Comparison of ENCODE assay signal across 20 cellular contexts in genomic region chr19:36103842-36104552, GRCh38. TPM values are rescaled to one million over a fixed set of nuclear protein-coding genes. Genes with fewer than 3 reads are reported as not detected.
DNase-seq lines count a peak whose midpoint lies in the region; ATAC-seq and TF ChIP-seq lines count a peak whose summit lies in the region.
"Had no signal": no experiment of that assay in that cellular context is flagged by ENCODE, and none has a peak within 500 bp of the region (broad histone marks: within the 10 kb centered on the region; RNA-seq: fewer than 3 reads in every experiment).

No MANE protein-coding gene starts in this region.

- H3K36me3 Mint-ChIP-seq in activated naive CD8-positive, alpha-beta T cell treated with anti-CD3 and anti-CD28 coated beads for 36 hours = peaks cover 3% of the 10 kb centered on the region

- CTCF ChIA-PET in Panc1 (lab: Charles Lee) = no interaction called here

- DNase-seq in ELR (ENCODE audit: low read depth) (peak; percentile 40), Panc1 (ENCODE audit: low read depth, low spot score) (no peak), NCI-H128 (lab: John Stamatoyannopoulos, UW; ENCODE audit: unreplicated experiment) (no peak)
- no peak for DNase-seq in activated naive CD8-positive, alpha-beta T cell treated with anti-CD3 and anti-CD28 coated beads for 36 hours
- no peak for DNase-seq in effector CD4-positive, alpha-beta T cell
- DNase-seq: activated CD4-positive, alpha-beta T cell treated with anti-CD3 and anti-CD28 coated beads, Interleukin-2, amount 50 U/mL, for 48 hours; activated T-cell treated with anti-CD3 and anti-CD28 coated beads, Interleukin-2, amount 50 U/mL, for 72 hours; central memory CD4-positive, alpha-beta T cell; KG1; lower lobe of right lung; NCI-H1105; NCI-H2171 treated with DMSO at 0.1 percent for 48 hours; posterior cingulate gyrus; T1000; thyroid gland had no signal

- ATAC-seq in Panc1 (peak; percentile 18; the same call in 1 of the 2 replicates), esophagus mucosa (peak; percentile 42)
- ATAC-seq: activated T-cell treated with anti-CD3 and anti-CD28 coated beads, Interleukin-2, amount 50 U/mL, for 72 hours; lower lobe of right lung; stimulated activated effector memory CD8-positive, alpha-beta T cell treated with anti-CD3 and anti-CD28 coated beads, Interleukin-12 subunit alpha, Interleukin-12 subunit beta, amount 100 ng/mL, for 72 hours had no signal

- no TSS peak for BruUV-seq in Panc1 (replicated peaks; lab: Mats Ljungman, UMichigan)

- POLR2A ChIA-PET in Panc1 (lab: Charles Lee) = interaction anchor here (0.6 kb wide), 1 partner anchor 11 kb away, joined by 4 read pairs; the partner anchor contains the start of gene TBCB

- no peaks in the 10 kb centered on the region for H3K9me3 ChIP-seq in Panc1 (ENCODE audit: control insufficient read depth, insufficient read depth, low read depth, low read length)
- H3K9me3 ChIP-seq: BLaER1, lower lobe of right lung, thyroid gland had no signal

- no peaks in the 10 kb centered on the region for H3K27me3 Mint-ChIP-seq in activated naive CD8-positive, alpha-beta T cell treated with anti-CD3 and anti-CD28 coated beads for 36 hours

- H3K27ac Mint-ChIP-seq in activated naive CD8-positive, alpha-beta T cell treated with anti-CD3 and anti-CD28 coated beads for 36 hours = no peak overlapping the region
- H3K27ac Mint-ChIP-seq: activated T-cell treated with anti-CD3 and anti-CD28 coated beads, Interleukin-2, amount 50 U/mL, for 72 hours; stimulated activated effector memory CD8-positive, alpha-beta T cell treated with anti-CD3 and anti-CD28 coated beads, Interleukin-12 subunit alpha, Interleukin-12 subunit beta, amount 100 ng/mL, for 72 hours had no signal

- no peak overlapping the region for H3K4me3 Mint-ChIP-seq in activated naive CD8-positive, alpha-beta T cell treated with anti-CD3 and anti-CD28 coated beads for 36 hours
- H3K4me3 Mint-ChIP-seq: activated T-cell treated with anti-CD3 and anti-CD28 coated beads, Interleukin-2, amount 50 U/mL, for 72 hours; stimulated activated effector memory CD8-positive, alpha-beta T cell treated with anti-CD3 and anti-CD28 coated beads, Interleukin-12 subunit alpha, Interleukin-12 subunit beta, amount 100 ng/mL, for 72 hours had no signal

- TF ChIP-seq CTCF in Panc1 (IDR thresholded peaks at IDR 0.05) = no peak

- intact Hi-C loops in Panc1 (cut with micrococcal nuclease; ENCODE audit: unreplicated experiment) = no loop called here

- H3K4me3 ChIP-seq in Panc1 (ENCODE audit: low read depth in 2 of 2, low read length in 2 of 2) = no peak overlapping the region
- H3K4me3 ChIP-seq: BLaER1, lower lobe of right lung, smooth muscle cell, thyroid gland had no signal

- no peaks in the 10 kb centered on the region for H3K27me3 ChIP-seq in Panc1 (ENCODE audit: control insufficient read depth, insufficient read depth, low read length)
- H3K27me3 ChIP-seq: BLaER1, thyroid gland had no signal

- H3K27ac ChIP-seq in Panc1 (ENCODE audit: low read length) = no peak overlapping the region
- H3K27ac ChIP-seq: BLaER1, lower lobe of right lung, thyroid gland had no signal

- in situ Hi-C loops in Panc1 (cut with HindIII; ENCODE audit: low pct_unique_long_range_greater_than_20kb, low sequenced_read_pairs) = no loop called here

- H3K9me3 Mint-ChIP-seq in activated naive CD8-positive, alpha-beta T cell treated with anti-CD3 and anti-CD28 coated beads for 36 hours = no peaks in the 10 kb centered on the region
- H3K9me3 Mint-ChIP-seq: activated T-cell treated with anti-CD3 and anti-CD28 coated beads, Interleukin-2, amount 50 U/mL, for 72 hours; stimulated activated effector memory CD8-positive, alpha-beta T cell treated with anti-CD3 and anti-CD28 coated beads, Interleukin-12 subunit alpha, Interleukin-12 subunit beta, amount 100 ng/mL, for 72 hours had no signal

- no peaks in the 10 kb centered on the region for H3K4me1 ChIP-seq in Panc1 (ENCODE audit: control insufficient read depth, insufficient read depth, low read length)
- H3K4me1 ChIP-seq: BLaER1, lower lobe of right lung, thyroid gland had no signal

- H3K4me1 Mint-ChIP-seq in activated naive CD8-positive, alpha-beta T cell treated with anti-CD3 and anti-CD28 coated beads for 36 hours = no peaks in the 10 kb centered on the region
- H3K4me1 Mint-ChIP-seq: stimulated activated effector memory CD8-positive, alpha-beta T cell treated with anti-CD3 and anti-CD28 coated beads, Interleukin-12 subunit alpha, Interleukin-12 subunit beta, amount 100 ng/mL, for 72 hours had no signal

- peaks cover 6% of the 10 kb centered on the region; the same call in 1 of the 2 replicates for H3K36me3 ChIP-seq in Panc1 (ENCODE audit: control insufficient read depth, insufficient read depth, low read length)
- H3K36me3 ChIP-seq: lower lobe of right lung, thyroid gland had no signal

RNA-seq across cellular contexts. Expression of gene OVOL3, which starts 6.9 kb away (rescaled TPM):
- total RNA-seq in Panc1 (2021; ENCODE audit: unreplicated experiment) (0.44 TPM), esophagus mucosa (not detected)
- polyA plus RNA-seq in Panc1 (2012; ENCODE audit: insufficient read length) = 1.1 TPM
- not detected for total RNA-seq in activated naive CD8-positive, alpha-beta T cell treated with anti-CD3 and anti-CD28 coated beads for 36 hours
- total RNA-seq: lower lobe of right lung, smooth muscle cell, thyroid gland had no signal
- polyA plus RNA-seq: adipose tissue, smooth muscle cell had no signal

RNA-seq across cellular contexts. Expression of gene POLR2I, which starts 10.7 kb away (rescaled TPM):
- total RNA-seq in Panc1 (2021; ENCODE audit: unreplicated experiment) (174 TPM), esophagus mucosa (72.0 TPM)
- polyA plus RNA-seq in Panc1 (2012; ENCODE audit: insufficient read length) = 449 TPM
- 10 to 100 TPM; 93.4 to 94.0 TPM for total RNA-seq in activated naive CD8-positive, alpha-beta T cell treated with anti-CD3 and anti-CD28 coated beads for 36 hours

RNA-seq across cellular contexts. Expression of gene TBCB, which starts 11.3 kb away (rescaled TPM):
- total RNA-seq in Panc1 (2021; ENCODE audit: unreplicated experiment) (496 TPM), esophagus mucosa (81.5 TPM)
- 864 TPM for polyA plus RNA-seq in Panc1 (2012; ENCODE audit: insufficient read length)
- total RNA-seq in activated naive CD8-positive, alpha-beta T cell treated with anti-CD3 and anti-CD28 coated beads for 36 hours = 10 to 100 TPM; 89.2 to 91.1 TPM

RNA-seq across cellular contexts. Expression of gene CAPNS1, which starts 35.9 kb away (rescaled TPM):
- 1,158 TPM for total RNA-seq in Panc1 (2021; ENCODE audit: unreplicated experiment)
- 2,031 TPM for polyA plus RNA-seq in Panc1 (2012; ENCODE audit: insufficient read length)
- total RNA-seq in esophagus mucosa = 953 TPM
- 100 to 1,000 TPM; 292 to 307 TPM for total RNA-seq in activated naive CD8-positive, alpha-beta T cell treated with anti-CD3 and anti-CD28 coated beads for 36 hours

RNA-seq across cellular contexts. Expression of gene COX7A1, which starts 48.2 kb away (rescaled TPM):
- 0.33 TPM for total RNA-seq in Panc1 (2021; ENCODE audit: unreplicated experiment)
- polyA plus RNA-seq in Panc1 (2012; ENCODE audit: insufficient read length) = not detected
- total RNA-seq in esophagus mucosa = 3.5 TPM
- total RNA-seq in activated naive CD8-positive, alpha-beta T cell treated with anti-CD3 and anti-CD28 coated beads for 36 hours = not detected
- total RNA-seq: activated T-cell treated with anti-CD3 and anti-CD28 coated beads, Interleukin-2, amount 50 U/mL, for 72 hours; smooth muscle cell had no signal
- polyA plus RNA-seq: smooth muscle cell had no signal
